Comparison of ENCODE assay signal across 1 cellular context in the genomic region with DNA sequence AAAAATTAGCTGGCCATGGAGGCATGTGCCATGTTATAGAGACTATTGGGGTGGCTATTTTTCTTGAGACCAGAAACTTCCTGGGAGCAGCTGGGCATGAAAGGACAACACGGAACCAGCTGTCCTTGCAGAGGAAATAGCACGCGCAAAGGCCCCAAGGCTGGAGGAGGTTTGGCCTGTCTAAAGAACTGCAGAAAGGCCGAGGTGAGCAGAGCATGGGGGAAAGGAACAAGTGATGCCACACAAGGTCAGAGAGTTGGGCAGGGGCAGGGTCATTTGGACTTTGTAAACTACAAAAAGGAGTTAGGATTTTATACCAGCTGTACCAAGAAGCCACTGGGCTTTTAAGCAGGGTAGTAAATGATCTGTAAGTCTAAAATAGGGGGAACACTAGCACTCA.
TF ChIP-seq lines count a peak whose summit lies in the region.

No MANE protein-coding gene starts in this region.

TF ChIP-seq in HepG2, 621 proteins besides CTCF, POLR2A, EP300 and RAD21:
- TF ChIP-seq, protein P1, sequence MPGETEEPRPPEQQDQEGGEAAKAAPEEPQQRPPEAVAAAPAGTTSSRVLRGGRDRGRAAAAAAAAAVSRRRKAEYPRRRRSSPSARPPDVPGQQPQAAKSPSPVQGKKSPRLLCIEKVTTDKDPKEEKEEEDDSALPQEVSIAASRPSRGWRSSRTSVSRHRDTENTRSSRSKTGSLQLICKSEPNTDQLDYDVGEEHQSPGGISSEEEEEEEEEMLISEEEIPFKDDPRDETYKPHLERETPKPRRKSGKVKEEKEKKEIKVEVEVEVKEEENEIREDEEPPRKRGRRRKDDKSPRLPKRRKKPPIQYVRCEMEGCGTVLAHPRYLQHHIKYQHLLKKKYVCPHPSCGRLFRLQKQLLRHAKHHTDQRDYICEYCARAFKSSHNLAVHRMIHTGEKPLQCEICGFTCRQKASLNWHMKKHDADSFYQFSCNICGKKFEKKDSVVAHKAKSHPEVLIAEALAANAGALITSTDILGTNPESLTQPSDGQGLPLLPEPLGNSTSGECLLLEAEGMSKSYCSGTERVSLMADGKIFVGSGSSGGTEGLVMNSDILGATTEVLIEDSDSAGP (CRISPR knock-in tag; IDR thresholded peaks at IDR 0.05; ENCODE audit: borderline replicate concordance) = peak; percentile 33; the same call in 1 of the 2 replicates
- TF ChIP-seq ZFP36L1 (CRISPR knock-in tag; IDR thresholded peaks at IDR 0.05) (no peak), ZBTB38 (CRISPR knock-in tag; IDR thresholded peaks at IDR 0.05) (peak; percentile 6; the same call in 1 of the 2 replicates), ZNF510 (CRISPR knock-in tag; IDR thresholded peaks at IDR 0.05; ENCODE audit: low read depth) (0 out of 2 replicates have a peak, but pooled peaks have one; percentile 5), NCOR1 (IDR thresholded peaks at IDR 0.05; ENCODE audit: borderline replicate concordance, low read length) (no peak), SALL1 (CRISPR knock-in tag; IDR thresholded peaks at IDR 0.05) (0 out of 2 replicates have a peak, but pooled peaks have one; percentile 5), HIVEP1 (CRISPR knock-in tag; IDR thresholded peaks at IDR 0.05) (0 out of 2 replicates have a peak, but pooled peaks have one; percentile 13), KDM5B (CRISPR knock-in tag; IDR thresholded peaks at IDR 0.05; ENCODE audit: borderline replicate concordance) (peak; percentile 54; the same call in 1 of the 2 replicates), ZNF607 (CRISPR knock-in tag; IDR thresholded peaks at IDR 0.05; ENCODE audit: borderline replicate concordance) (0 out of 2 replicates have a peak, but pooled peaks have one; percentile 56), NRL (CRISPR knock-in tag; IDR thresholded peaks at IDR 0.05; ENCODE audit: borderline replicate concordance) (0 out of 2 replicates have a peak, but pooled peaks have one; percentile 33), ZSCAN22 (CRISPR knock-in tag; IDR thresholded peaks at IDR 0.05) (no peak), BRD4 (CRISPR knock-in tag; IDR thresholded peaks at IDR 0.05) (no peak)
- TF ChIP-seq, protein P2, sequence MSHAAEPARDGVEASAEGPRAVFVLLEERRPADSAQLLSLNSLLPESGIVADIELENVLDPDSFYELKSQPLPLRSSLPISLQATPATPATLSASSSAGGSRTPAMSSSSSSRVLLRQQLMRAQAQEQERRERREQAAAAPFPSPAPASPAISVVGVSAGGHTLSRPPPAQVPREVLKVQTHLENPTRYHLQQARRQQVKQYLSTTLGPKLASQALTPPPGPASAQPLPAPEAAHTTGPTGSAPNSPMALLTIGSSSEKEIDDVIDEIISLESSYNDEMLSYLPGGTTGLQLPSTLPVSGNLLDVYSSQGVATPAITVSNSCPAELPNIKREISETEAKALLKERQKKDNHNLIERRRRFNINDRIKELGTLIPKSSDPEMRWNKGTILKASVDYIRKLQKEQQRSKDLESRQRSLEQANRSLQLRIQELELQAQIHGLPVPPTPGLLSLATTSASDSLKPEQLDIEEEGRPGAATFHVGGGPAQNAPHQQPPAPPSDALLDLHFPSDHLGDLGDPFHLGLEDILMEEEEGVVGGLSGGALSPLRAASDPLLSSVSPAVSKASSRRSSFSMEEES (CRISPR knock-in tag; IDR thresholded peaks at IDR 0.05) = 0 out of 2 replicates have a peak, but pooled peaks have one; percentile 6
